Comparison of ENCODE assay signal across 17 cellular contexts in the genomic region with DNA sequence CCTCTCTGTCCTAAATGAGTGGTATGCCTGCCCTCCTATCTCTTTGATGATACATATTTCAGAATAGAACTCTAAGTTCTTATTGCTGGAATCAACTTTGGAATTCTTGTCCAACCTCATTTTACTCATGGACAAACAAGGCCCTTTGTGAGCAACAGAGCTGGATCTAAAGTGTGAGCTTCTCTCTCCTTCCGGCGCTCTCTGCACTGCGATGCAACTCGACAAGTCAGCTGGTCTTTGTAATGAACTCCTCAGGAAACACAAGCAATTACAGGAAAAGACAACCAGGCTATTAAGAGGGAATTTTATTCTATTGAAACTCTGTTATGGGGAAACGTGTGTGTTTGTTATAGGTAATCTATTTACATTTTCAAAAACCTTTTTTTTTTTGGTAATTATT. TPM values are rescaled to one million over a fixed set of nuclear protein-coding genes. Genes with fewer than 3 reads are reported as not detected.
DNase-seq lines count a peak whose midpoint lies in the region; ATAC-seq and TF ChIP-seq lines count a peak whose summit lies in the region.
"Had no signal": no experiment of that assay in that cellular context is flagged by ENCODE, and none has a peak within 500 bp of the region (broad histone marks: within the 10 kb centered on the region; RNA-seq: fewer than 3 reads in every experiment).

No MANE protein-coding gene starts in this region.

- intact Hi-C loops in left ventricle myocardium inferior (cut with micrococcal nuclease) (no loop called here), Right ventricle myocardium inferior (cut with DNase I) (no loop called here)

- H3K36me3 ChIP-seq in left ventricle myocardium inferior, result no peaks in the 10 kb centered on the region

- H3K4me3 Mint-ChIP-seq in memory B cell (no peak overlapping the region), type B pancreatic cell (no peak overlapping the region)
- H3K4me3 Mint-ChIP-seq: stimulated activated effector memory CD8-positive, alpha-beta T cell treated with anti-CD3 and anti-CD28 coated beads, Interleukin-12 subunit alpha, Interleukin-12 subunit beta, amount 100 ng/mL, for 72 hours; T-helper 17 cell had no signal

- DNase-seq in left ventricle myocardium inferior (no peak), Right ventricle myocardium inferior (ENCODE audit: missing footprints) (no peak), caudate nucleus (lab: John Stamatoyannopoulos, UW) (no peak), memory B cell (ENCODE audit: low spot score in 2 of 2) (no peak), type B pancreatic cell (ENCODE audit: extremely low spot score, unreplicated experiment) (no peak), NCI-H1092 (lab: John Stamatoyannopoulos, UW) (no peak)
- no peak for DNase-seq in activated CD4-positive, alpha-beta T cell treated with anti-CD3 and anti-CD28 coated beads, Interleukin-2, amount 50 U/mL, for 48 hours
- DNase-seq: activated CD4-positive, alpha-beta T cell treated with anti-CD3 and anti-CD28 coated beads, Interleukin-2, amount 50 U/mL, for 1 hour; AML-193; Karpas-422; mammary epithelial cell; NCI-H2171; psoas muscle; stimulated activated CD4-positive, alpha-beta T cell treated with anti-CD3 and anti-CD28 coated beads, Interleukin-2, amount 100 ng/mL, for 48 hours; T-helper 17 cell had no signal

- TF ChIP-seq CTCF in left ventricle myocardium inferior (IDR thresholded peaks at IDR 0.05; ENCODE audit: borderline replicate concordance), result no peak
- TF ChIP-seq CTCF in type B pancreatic cell (conservative IDR thresholded peaks at IDR 0.05), result no peak

- H3K9me3 ChIP-seq in left ventricle myocardium inferior (replicated peaks), result no peaks in the 10 kb centered on the region
- H3K9me3 ChIP-seq: psoas muscle had no signal

- no peaks in the 10 kb centered on the region for H3K27me3 Mint-ChIP-seq in memory B cell
- H3K27me3 Mint-ChIP-seq in type B pancreatic cell, result no peaks in the 10 kb centered on the region
- H3K27me3 Mint-ChIP-seq: T-helper 17 cell had no signal

- no peaks in the 10 kb centered on the region for H3K9me3 Mint-ChIP-seq in memory B cell
- H3K9me3 Mint-ChIP-seq in type B pancreatic cell, result no peaks in the 10 kb centered on the region
- H3K9me3 Mint-ChIP-seq: stimulated activated effector memory CD8-positive, alpha-beta T cell treated with anti-CD3 and anti-CD28 coated beads, Interleukin-12 subunit alpha, Interleukin-12 subunit beta, amount 100 ng/mL, for 72 hours had no signal

- peaks cover 5% of the 10 kb centered on the region for H3K4me1 Mint-ChIP-seq in memory B cell
- peaks cover 12% of the 10 kb centered on the region for H3K4me1 Mint-ChIP-seq in type B pancreatic cell (ENCODE audit: unreplicated experiment)

- ATAC-seq in Right ventricle myocardium inferior (no peak), memory B cell (ENCODE audit: low read depth) (no peak), HG03460 (IDR thresholded peaks at IDR 0.05; ENCODE audit: unreplicated experiment) (no peak)
- ATAC-seq: psoas muscle; stimulated activated effector memory CD8-positive, alpha-beta T cell treated with anti-CD3 and anti-CD28 coated beads, Interleukin-12 subunit alpha, Interleukin-12 subunit beta, amount 100 ng/mL, for 72 hours; T-helper 17 cell had no signal

- H3K4me3 ChIP-seq in left ventricle myocardium inferior, result no peak overlapping the region
- H3K4me3 ChIP-seq: psoas muscle had no signal

- peaks cover 7% of the 10 kb centered on the region for H3K4me1 ChIP-seq in left ventricle myocardium inferior
- H3K4me1 ChIP-seq: psoas muscle had no signal

- peak overlapping the region; percentile 35 for H3K27ac Mint-ChIP-seq in memory B cell
- peak overlapping the region; percentile 5 for H3K27ac Mint-ChIP-seq in type B pancreatic cell

- H3K27me3 ChIP-seq in left ventricle myocardium inferior (ENCODE audit: low read depth), result no peaks in the 10 kb centered on the region

- no peaks in the 10 kb centered on the region for H3K36me3 Mint-ChIP-seq in memory B cell
- H3K36me3 Mint-ChIP-seq in type B pancreatic cell, result no peaks in the 10 kb centered on the region
- H3K36me3 Mint-ChIP-seq: stimulated activated effector memory CD8-positive, alpha-beta T cell treated with anti-CD3 and anti-CD28 coated beads, Interleukin-12 subunit alpha, Interleukin-12 subunit beta, amount 100 ng/mL, for 72 hours had no signal

- peak overlapping the region; percentile 64 for H3K27ac ChIP-seq in left ventricle myocardium inferior (replicated peaks)
- H3K27ac ChIP-seq in caudate nucleus (ENCODE audit: low read depth, low read length), result peak overlapping the region; percentile 33

RNA-seq across cellular contexts. Expression of a gene that starts 20.3 kb away (rescaled TPM):
- total RNA-seq in left ventricle myocardium inferior (2.4 TPM), Right ventricle myocardium inferior (3.1 TPM), type B pancreatic cell (ENCODE audit: low replicate concordance) (0.50 and 0.68 TPM in 2 replicates)

RNA-seq across cellular contexts. Expression of a gene that starts 50.8 kb away (rescaled TPM):
- 7.3 TPM for total RNA-seq in left ventricle myocardium inferior
- total RNA-seq in Right ventricle myocardium inferior, result 8.2 TPM
- 12.8 and 14.8 TPM in 2 replicates for total RNA-seq in type B pancreatic cell (ENCODE audit: low replicate concordance)

RNA-seq across cellular contexts. Expression of a gene that starts 50.9 kb away (rescaled TPM):
- total RNA-seq in left ventricle myocardium inferior (10.0 TPM), Right ventricle myocardium inferior (9.8 TPM), type B pancreatic cell (ENCODE audit: low replicate concordance) (16.9 and 17.1 TPM in 2 replicates)
